Comparison of ENCODE assay signal across 23 cellular contexts in the genomic region with DNA sequence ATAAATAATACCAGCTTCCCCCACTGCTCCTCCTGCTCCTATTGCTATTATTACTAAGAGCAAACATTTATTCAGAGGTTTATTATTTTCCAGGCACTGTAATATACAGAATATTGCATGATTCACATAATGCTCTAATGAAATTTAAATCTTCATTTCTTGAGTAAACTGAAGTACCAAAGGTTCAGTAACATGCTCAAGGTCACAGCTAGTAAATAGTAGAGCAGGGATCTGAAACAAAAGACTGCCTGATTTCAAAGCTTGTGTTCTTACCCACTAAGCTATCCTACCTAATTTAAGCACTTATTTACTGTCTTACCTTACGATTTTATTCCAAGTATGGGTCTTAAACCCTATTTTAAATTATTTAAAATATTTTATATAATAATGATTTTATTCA.
DNase-seq lines count a peak whose midpoint lies in the region; ATAC-seq, FAIRE-seq and TF ChIP-seq lines count a peak whose summit lies in the region.
"Had no signal": no experiment of that assay in that cellular context is flagged by ENCODE, and none has a peak within 500 bp of the region (broad histone marks: within the 10 kb centered on the region; RNA-seq: fewer than 3 reads in every experiment).

No MANE protein-coding gene starts in this region.

- DNase-seq in HepG2 (ENCODE audit: low spot score), result peak; percentile 61
- DNase-seq in right lobe of liver, result no peak
- no peak for DNase-seq in RCC 7860 (ENCODE audit: low spot score)
- no peak for DNase-seq in frontal cortex (ENCODE audit: low spot score in 2 of 2)
- no peak for DNase-seq in left ventricle myocardium superior
- no peak for DNase-seq in AG20443 (ENCODE audit: low spot score)
- DNase-seq: BE2C; C1 segment of cervical spinal cord; CD4-positive, alpha-beta memory T cell; CD4-positive, CD25-positive, alpha-beta regulatory T cell; CD8-positive, alpha-beta memory T cell; COR-L47; DMS 273 treated with DMSO at 0.1 percent for 48 hours; DMS153; DMS53; DMS79 treated with DMSO at 0.1 percent for 48 hours; GDM1 had no signal

- ATAC-seq in HepG2, result no peak
- no peak for ATAC-seq in right lobe of liver
- ATAC-seq in left ventricle myocardium superior, result no peak
- ATAC-seq: A549, GM12878 had no signal

- no TSS peak for BruUV-seq in HepG2 (replicated peaks; lab: Mats Ljungman, UMichigan)

- H3K27ac ChIP-seq in HepG2 (ENCODE audit: extremely low read length, insufficient read depth, low read length) (no peak overlapping the region), right lobe of liver (no peak overlapping the region)
- H3K27ac ChIP-seq: 22Rv1, A549, BLaER1 had no signal

- intact Hi-C loops in HepG2 (cut with micrococcal nuclease; ENCODE audit: unreplicated experiment), result no loop called here
- intact Hi-C loops in right lobe of liver (cut with DNase I), result no loop called here
- intact Hi-C loops in left ventricle myocardium superior (cut with micrococcal nuclease), result no loop called here

- peaks cover 40% of the 10 kb centered on the region for H3K4me1 ChIP-seq in HepG2 (ENCODE audit: insufficient read depth, low read length)
- H3K4me1 ChIP-seq in right lobe of liver, result peaks cover 0 to 7% (median 0%) of the 10 kb centered on the region in 4 donors
- H3K4me1 ChIP-seq: BE2C, BLaER1 had no signal

- POLR2A ChIA-PET in HepG2 (lab: Yijun Ruan, JAX), result no interaction called here

- FAIRE-seq in HepG2 (lab: Jason Lieb, UNC), result no peak
- FAIRE-seq in RCC 7860 (lab: Jason Lieb, UNC), result peak; percentile 23
- peak; percentile 37 for FAIRE-seq in frontal cortex (lab: Jason Lieb, UNC)
- FAIRE-seq: A549, GM12878, GM12892, GM18507 had no signal

- TF ChIP-seq RAD21 in HepG2 (CRISPR knock-in tag; IDR thresholded peaks at IDR 0.05), result no peak

- H3K27me3 ChIP-seq in HepG2 (ENCODE audit: control insufficient read depth in 1 of 2, insufficient read depth in 2 of 2, low read length in 2 of 2) (no peaks in the 10 kb centered on the region), right lobe of liver (no peaks in the 10 kb centered on the region)
- H3K27me3 ChIP-seq: BE2C, BLaER1 had no signal

- H2AFZ ChIP-seq in HepG2 (ENCODE audit: low read length), result no peak overlapping the region

- no peak for TF ChIP-seq EP300 in HepG2 (IDR thresholded peaks at IDR 0.05; ENCODE audit: low read depth in 2 of 2, low read length in 2 of 2)
- no peak for TF ChIP-seq EP300 in HepG2 (CRISPR knock-in tag; IDR thresholded peaks at IDR 0.05; ENCODE audit: borderline replicate concordance)

- no peak overlapping the region for H3K9ac ChIP-seq in HepG2 (ENCODE audit: insufficient read depth, low read depth, low read length)
- H3K9ac ChIP-seq: BLaER1 had no signal

- in situ Hi-C loops in HepG2 (cut with HindIII; ENCODE audit: extremely low pct_ligation_motif_present, low pct_unique_long_range_greater_than_20kb), result no loop called here

- TF ChIP-seq POLR2A in HepG2 (IDR thresholded peaks at IDR 0.05; ENCODE audit: insufficient read depth in 1 of 2, low read depth in 2 of 2, low read length in 2 of 2) (no peak), right lobe of liver (IDR thresholded peaks at IDR 0.05) (no peak)

- no peaks in the 10 kb centered on the region for H3K79me2 ChIP-seq in HepG2 (ENCODE audit: insufficient read depth, low read length)

- H3K4me3 ChIP-seq in HepG2 (replicated peaks in 1 of 3; ENCODE audit: insufficient read depth in 1 of 3, low read depth in 2 of 3, low read length in 3 of 3) (no peak overlapping the region), right lobe of liver (no peak overlapping the region)
- H3K4me3 ChIP-seq: A549, BLaER1, GM12878 had no signal

- no peaks in the 10 kb centered on the region for H3K9me3 ChIP-seq in HepG2 (ENCODE audit: low read length)
- H3K9me3 ChIP-seq in right lobe of liver, result no peaks in the 10 kb centered on the region
- H3K9me3 ChIP-seq: BE2C had no signal

- TF ChIP-seq CTCF in HepG2 (CRISPR knock-in tag; IDR thresholded peaks at IDR 0.05) (no peak), right lobe of liver (IDR thresholded peaks at IDR 0.05) (no peak)

- H3K36me3 ChIP-seq in HepG2 (replicated peaks in 1 of 2; ENCODE audit: control insufficient read depth in 1 of 2, insufficient read depth in 2 of 2, low read length in 2 of 2), result peaks cover 0 to 4% of the 10 kb centered on the region in 2 experiments; a peak in 1 of 5 replicates
- H3K36me3 ChIP-seq in right lobe of liver, result peaks cover 0 to 10% (median 0%) of the 10 kb centered on the region in 4 donors
- H3K36me3 ChIP-seq: BE2C had no signal

- H3K4me2 ChIP-seq in HepG2 (ENCODE audit: low read depth, low read length), result no peak overlapping the region
- H3K4me2 ChIP-seq: A549, BLaER1 had no signal

- CTCF ChIA-PET in HepG2 (lab: Yijun Ruan, JAX; ENCODE audit: low intra/inter-chr PET ratio, low total read pairs), result no interaction called here

- 13% methylated on average over 1 of the region's 1 CpG for WGBS in HepG2 (ENCODE audit: low lambda C conversion rate)
- 75% methylated on average over 1 of the region's 1 CpG for whole genome bisulfite sequencing in right lobe of liver (ENCODE audit: insufficient coverage, low coverage, low lambda C conversion rate, missing lambda C conversion rate)

- no peaks in the 10 kb centered on the region for H4K20me1 ChIP-seq in HepG2 (ENCODE audit: insufficient read depth, low read length)
- H4K20me1 ChIP-seq: BLaER1 had no signal

TF ChIP-seq in HepG2, 621 proteins besides CTCF, POLR2A, EP300 and RAD21 (continues in another document):
- TF ChIP-seq, protein P1, sequence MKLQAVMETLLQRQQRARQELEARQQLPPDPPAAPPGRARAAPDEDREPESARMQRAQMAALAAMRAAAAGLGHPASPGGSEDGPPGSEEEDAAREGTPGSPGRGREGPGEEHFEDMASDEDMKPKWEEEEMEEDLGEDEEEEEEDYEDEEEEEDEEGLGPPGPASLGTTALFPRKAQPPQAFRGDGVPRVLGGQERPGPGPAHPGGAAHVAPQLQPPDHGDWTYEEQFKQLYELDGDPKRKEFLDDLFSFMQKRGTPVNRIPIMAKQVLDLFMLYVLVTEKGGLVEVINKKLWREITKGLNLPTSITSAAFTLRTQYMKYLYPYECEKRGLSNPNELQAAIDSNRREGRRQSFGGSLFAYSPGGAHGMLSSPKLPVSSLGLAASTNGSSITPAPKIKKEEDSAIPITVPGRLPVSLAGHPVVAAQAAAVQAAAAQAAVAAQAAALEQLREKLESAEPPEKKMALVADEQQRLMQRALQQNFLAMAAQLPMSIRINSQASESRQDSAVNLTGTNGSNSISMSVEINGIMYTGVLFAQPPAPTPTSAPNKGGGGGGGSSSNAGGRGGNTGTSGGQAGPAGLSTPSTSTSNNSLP (IDR thresholded peaks at IDR 0.05; ENCODE audit: low read depth, low read length), result peak; percentile 42; the same call in 1 of the 2 replicates
- TF ChIP-seq, protein P2, sequence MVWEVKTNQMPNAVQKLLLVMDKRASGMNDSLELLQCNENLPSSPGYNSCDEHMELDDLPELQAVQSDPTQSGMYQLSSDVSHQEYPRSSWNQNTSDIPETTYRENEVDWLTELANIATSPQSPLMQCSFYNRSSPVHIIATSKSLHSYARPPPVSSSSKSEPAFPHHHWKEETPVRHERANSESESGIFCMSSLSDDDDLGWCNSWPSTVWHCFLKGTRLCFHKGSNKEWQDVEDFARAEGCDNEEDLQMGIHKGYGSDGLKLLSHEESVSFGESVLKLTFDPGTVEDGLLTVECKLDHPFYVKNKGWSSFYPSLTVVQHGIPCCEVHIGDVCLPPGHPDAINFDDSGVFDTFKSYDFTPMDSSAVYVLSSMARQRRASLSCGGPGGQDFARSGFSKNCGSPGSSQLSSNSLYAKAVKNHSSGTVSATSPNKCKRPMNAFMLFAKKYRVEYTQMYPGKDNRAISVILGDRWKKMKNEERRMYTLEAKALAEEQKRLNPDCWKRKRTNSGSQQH (CRISPR knock-in tag; IDR thresholded peaks at IDR 0.05; ENCODE audit: low read depth), result no peak
- TF ChIP-seq ARID5B (CRISPR knock-in tag; IDR thresholded peaks at IDR 0.05), result peak; percentile 48; the same call in 1 of the 2 replicates
- TF ChIP-seq FOXP1 (IDR thresholded peaks at IDR 0.05), result no peak
- TF ChIP-seq FOXP1 (CRISPR knock-in tag; IDR thresholded peaks at IDR 0.05), result 0 out of 2 replicates have a peak, but pooled peaks have one; percentile 31
- TF ChIP-seq GATAD2A (CRISPR knock-in tag; IDR thresholded peaks at IDR 0.05), result peak; percentile 59
- peak; percentile 62 for TF ChIP-seq FOXA3 (CRISPR knock-in tag; IDR thresholded peaks at IDR 0.05)
